Comparison of ENCODE assay signal across 28 cellular contexts in genomic region chr11:701741-702513, GRCh38. TPM values are rescaled to one million over a fixed set of nuclear protein-coding genes. Genes with fewer than 3 reads are reported as not detected.
DNase-seq lines count a peak whose midpoint lies in the region; FAIRE-seq and TF ChIP-seq lines count a peak whose summit lies in the region.
"Had no signal": no experiment of that assay in that cellular context is flagged by ENCODE, and none has a peak within 500 bp of the region (broad histone marks: within the 10 kb centered on the region; RNA-seq: fewer than 3 reads in every experiment).

No MANE protein-coding gene starts in this region.

- WGBS in H1 (ENCODE audit: extremely low coverage in 1 of 2, insufficient coverage in 1 of 2, insufficient read length in 1 of 2, insufficient replicate concordance in 2 of 2, low coverage in 1 of 2, low lambda C conversion rate in 2 of 2, missing lambda C conversion rate in 1 of 2), 2 experiments, result 96% methylated on average over 22 of the region's 23 CpGs; no CpG with 5 or more reads in 1 of the 2 experiments
- 97 to 100% methylated on average over 1 to 13 of the region's 23 CpGs for WGBS in transverse colon (ENCODE audit: low coverage in 1 of 2), 2 donors
- WGBS in endodermal cell (ENCODE audit: insufficient coverage in 1 of 2, insufficient read length in 1 of 2), 2 experiments, result 93 to 97% methylated on average over 15 to 23 of the region's 23 CpGs

- H3K4me3 Mint-ChIP-seq in MCF 10A (ENCODE audit: unreplicated experiment) (no peak overlapping the region), osteocyte (ENCODE audit: unreplicated experiment) (no peak overlapping the region), endodermal cell (no peak overlapping the region)
- H3K4me3 Mint-ChIP-seq: activated CD8-positive, alpha-beta T cell treated with anti-CD3 and anti-CD28 coated beads for 36 hours; activated T-helper 17 cell treated with anti-CD3 and anti-CD28 coated beads, Interleukin-2, amount 50 U/mL, for 72 hours; dendritic cell treated with granulocyte-macrophage colony-stimulating factor and Interleukin-4, amounts not matched to agents 40 ng/mL and 50 ng/mL, for 4 days; naive B cell had no signal

- H2BK5ac ChIP-seq in H1 (ENCODE audit: low read depth, low read length), result no peak overlapping the region

- no peak overlapping the region for H4K5ac ChIP-seq in H1 (ENCODE audit: insufficient read length, low read depth, low read length)

- H3K79me2 ChIP-seq in H1 (ENCODE audit: control insufficient read depth in 1 of 2, insufficient read depth in 2 of 2, low read length in 2 of 2), result no peaks in the 10 kb centered on the region

- peaks cover 10 to 33% of the 10 kb centered on the region in 2 donors for H3K4me1 ChIP-seq in breast epithelium
- H3K4me1 ChIP-seq in H1 (replicated peaks in 1 of 4; ENCODE audit: control insufficient read depth in 3 of 4, insufficient read depth in 4 of 4, low read length in 3 of 4), result peaks cover 0 to 24% (median 20%) of the 10 kb centered on the region in 4 experiments; a peak in 6 of 7 replicates
- peaks cover 22 to 59% (median 48%) of the 10 kb centered on the region in 4 donors for H3K4me1 ChIP-seq in transverse colon
- no peaks in the 10 kb centered on the region for H3K4me1 ChIP-seq in endodermal cell (ENCODE audit: control insufficient read depth, insufficient read depth, low read length)

- CTCF ChIA-PET in MCF 10A (lab: Yijun Ruan, JAX) (interaction anchor here (1.5 to 1.9 kb wide), 2 partner anchors 22 to 24 kb away, joined by 5 read pairs; no protein-coding TSS in a partner anchor), H1 (lab: Charles Lee; ENCODE audit: partially characterized antibody) (interaction anchor here (0.7 to 1.3 kb wide), 7 partner anchors 18 to 147 kb away, joined by 3 to 4 read pairs (median 3); no protein-coding TSS in a partner anchor)

- no peak overlapping the region for H3K23ac ChIP-seq in H1 (ENCODE audit: insufficient read length)

- H3K56ac ChIP-seq in H1 (replicated peaks; ENCODE audit: insufficient read length, low read depth, low read length), result no peak overlapping the region

- H3K4me1 Mint-ChIP-seq in MCF 10A (ENCODE audit: insufficient read depth, unreplicated experiment) (peaks cover 25% of the 10 kb centered on the region), osteocyte (ENCODE audit: unreplicated experiment) (peaks cover 55% of the 10 kb centered on the region), endodermal cell (peaks cover 9% of the 10 kb centered on the region)

- no peak overlapping the region for H4K8ac ChIP-seq in H1 (ENCODE audit: extremely low read depth, insufficient read depth, low read length)

- no peak overlapping the region for H4K91ac ChIP-seq in H1 (replicated peaks; ENCODE audit: insufficient read length, low read length)

- TF ChIP-seq CTCF in breast epithelium (IDR thresholded peaks at IDR 0.05) (no peak), MCF 10A (IDR thresholded peaks at IDR 0.05; ENCODE audit: unreplicated experiment) (no peak), H1 (IDR thresholded peaks at IDR 0.05; ENCODE audit: control extremely low read depth in 1 of 3, insufficient read depth in 1 of 3, low read depth in 1 of 3, low read length in 3 of 3) (no peak), osteocyte (IDR thresholded peaks at IDR 0.05) (no peak), transverse colon (IDR thresholded peaks at IDR 0.05) (no peak), endodermal cell (conservative IDR thresholded peaks at IDR 0.05) (no peak)

- no peak overlapping the region for H2BK120ac ChIP-seq in H1 (replicated peaks; ENCODE audit: low read depth, low read length)

- intact Hi-C loops in breast epithelium (cut with DNase I; ENCODE audit: low total_unique reads) (no loop called here), MCF 10A (cut with micrococcal nuclease) (no loop called here), transverse colon (cut with DNase I; ENCODE audit: low total_unique reads) (no loop called here)

- no peak overlapping the region for H3K4ac ChIP-seq in H1 (replicated peaks; ENCODE audit: insufficient read length, low read depth, low read length)

- no peak overlapping the region for H3K18ac ChIP-seq in H1 (ENCODE audit: extremely low read depth, low read length)

- H3K4me3 ChIP-seq in breast epithelium (no peak overlapping the region), H1 (ENCODE audit: extremely low read depth in 1 of 4, insufficient read depth in 2 of 4, low read depth in 3 of 4, low read length in 4 of 4) (no peak overlapping the region), transverse colon (no peak overlapping the region), endodermal cell (ENCODE audit: low read length) (no peak overlapping the region)
- H3K4me3 ChIP-seq: cardiac muscle cell, SJCRH30, vagina had no signal

- H3K14ac ChIP-seq in H1 (ENCODE audit: insufficient read length), result no peak overlapping the region

- BruUV-seq in MCF 10A (replicated peaks; lab: Mats Ljungman, UMichigan), result no TSS peak

- H2AFZ ChIP-seq in H1 (ENCODE audit: low read length), result no peak overlapping the region

- H3K27me3 Mint-ChIP-seq in MCF 10A (ENCODE audit: insufficient read depth, unreplicated experiment), result no peaks in the 10 kb centered on the region
- H3K27me3 Mint-ChIP-seq in osteocyte (ENCODE audit: unreplicated experiment), result no peaks in the 10 kb centered on the region
- H3K27me3 Mint-ChIP-seq in endodermal cell (ENCODE audit: insufficient read depth), result no peaks in the 10 kb centered on the region
- H3K27me3 Mint-ChIP-seq: activated T-helper 17 cell treated with anti-CD3 and anti-CD28 coated beads, Interleukin-2, amount 50 U/mL, for 72 hours; CD8-positive, alpha-beta memory T cell had no signal

- H3K36me3 ChIP-seq in breast epithelium (no peaks in the 10 kb centered on the region), H1 (ENCODE audit: control insufficient read depth in 2 of 4, insufficient read depth in 4 of 4, low read length in 3 of 4) (no peaks in the 10 kb centered on the region), transverse colon (peaks cover 0 to 8% (median 0%) of the 10 kb centered on the region in 4 donors), endodermal cell (ENCODE audit: control insufficient read depth, insufficient read depth, low read length) (no peaks in the 10 kb centered on the region)
- H3K36me3 ChIP-seq: cardiac muscle cell, SJCRH30 had no signal

- in situ Hi-C loops in transverse colon (cut with MboI; ENCODE audit: low pct_ligation_motif_present in 1 of 4, low pct_unique_long_range_greater_than_20kb in 1 of 4, low sequenced_read_pairs in 3 of 4), result no loop called here

- peaks cover 1 to 4% of the 10 kb centered on the region in 2 experiments for H4K20me1 ChIP-seq in H1 (replicated peaks in 1 of 2; ENCODE audit: control insufficient read depth in 1 of 2, insufficient read depth in 2 of 2, low read length in 2 of 2)

- H3K36me3 Mint-ChIP-seq in MCF 10A (ENCODE audit: insufficient read depth, unreplicated experiment), result peaks cover 36% of the 10 kb centered on the region
- H3K36me3 Mint-ChIP-seq in osteocyte (ENCODE audit: unreplicated experiment), result peaks cover 11% of the 10 kb centered on the region
- peaks cover 17% of the 10 kb centered on the region for H3K36me3 Mint-ChIP-seq in endodermal cell (ENCODE audit: low read depth)
- H3K36me3 Mint-ChIP-seq: activated naive CD4-positive, alpha-beta T cell treated with anti-CD3 and anti-CD28 coated beads, Interleukin-2, amount 50 U/mL, for 72 hours; immature natural killer cell; naive B cell had no signal

- TF ChIP-seq POLR2A in breast epithelium (IDR thresholded peaks at IDR 0.05) (no peak), H1 (IDR thresholded peaks at IDR 0.05; ENCODE audit: control extremely low read depth in 1 of 2, low read depth in 2 of 2, low read length in 2 of 2) (no peak), transverse colon (IDR thresholded peaks at IDR 0.05) (no peak)

- H3K27me3 ChIP-seq in breast epithelium (no peaks in the 10 kb centered on the region), H1 (replicated peaks in 1 of 4; ENCODE audit: control insufficient read depth in 3 of 4, extremely low read depth in 1 of 4, insufficient read depth in 3 of 4, low read length in 3 of 4) (no peaks in the 10 kb centered on the region), transverse colon (peaks cover 10% of the 10 kb centered on the region), endodermal cell (ENCODE audit: control insufficient read depth, insufficient read depth, low read length, poor library complexity, severe bottlenecking) (no peaks in the 10 kb centered on the region)
- H3K27me3 ChIP-seq: SJCRH30, vagina had no signal

- POLR2A ChIA-PET in MCF 10A (lab: Yijun Ruan, JAX) (interaction anchor here (0.6 to 5.4 kb wide), 5 partner anchors 14 to 135 kb away, joined by 3 to 57 read pairs (median 3); no protein-coding TSS in a partner anchor), H1 (lab: Charles Lee; ENCODE audit: partially characterized antibody) (interaction anchor here (1.0 to 2.0 kb wide), 3 partner anchors 18 to 47 kb away, joined by 3 to 5 read pairs (median 4); no protein-coding TSS in a partner anchor)

- no peaks in the 10 kb centered on the region for H3K79me1 ChIP-seq in H1 (ENCODE audit: low read depth, low read length)

- H3K9me3 ChIP-seq in breast epithelium, result no peaks in the 10 kb centered on the region
- H3K9me3 ChIP-seq in H1 (ENCODE audit: insufficient read depth in 2 of 2, low read depth in 1 of 2, low read length in 1 of 2), result no peaks in the 10 kb centered on the region
- no peaks in the 10 kb centered on the region for H3K9me3 ChIP-seq in transverse colon
- no peaks in the 10 kb centered on the region for H3K9me3 ChIP-seq in endodermal cell (ENCODE audit: control insufficient read depth, low read length)
- H3K9me3 ChIP-seq: SJCRH30, vagina had no signal

- no peak overlapping the region for H3K4me2 ChIP-seq in H1 (ENCODE audit: insufficient read depth in 1 of 2, low read depth in 2 of 2, low read length in 2 of 2)

- no peak overlapping the region for H3K27ac Mint-ChIP-seq in MCF 10A (ENCODE audit: low read depth, unreplicated experiment)
- peak overlapping the region; percentile 41 for H3K27ac Mint-ChIP-seq in osteocyte (ENCODE audit: unreplicated experiment)
- H3K27ac Mint-ChIP-seq in endodermal cell, result no peak overlapping the region
- H3K27ac Mint-ChIP-seq: activated CD8-positive, alpha-beta T cell treated with anti-CD3 and anti-CD28 coated beads for 36 hours; activated naive CD4-positive, alpha-beta T cell treated with anti-CD3 and anti-CD28 coated beads, Interleukin-2, amount 50 U/mL, for 72 hours; activated T-helper 17 cell treated with anti-CD3 and anti-CD28 coated beads, Interleukin-2, amount 50 U/mL, for 72 hours; naive B cell had no signal

- no peak overlapping the region for H2BK20ac ChIP-seq in H1 (ENCODE audit: low read length)

- no peak overlapping the region for H2BK15ac ChIP-seq in H1 (ENCODE audit: low read length)

- 0 out of 2 replicates have a peak overlapping the region, but pooled peaks have one; percentile 3 for H2BK12ac ChIP-seq in H1 (ENCODE audit: low read depth, low read length)

- no peak overlapping the region for H2AK5ac ChIP-seq in H1 (ENCODE audit: low read depth, low read length)

- peaks cover 8% of the 10 kb centered on the region; the same call in 1 of the 2 replicates for H3K23me2 ChIP-seq in H1 (ENCODE audit: low read depth, low read length)

- FAIRE-seq in H1 (lab: Jason Lieb, UNC), result no peak
- FAIRE-seq: endometrium, H54 had no signal

- H3K27ac ChIP-seq in breast epithelium (peak overlapping the region; percentile 60 to 96), H1 (ENCODE audit: low read depth, low read length) (no peak overlapping the region), transverse colon (peak overlapping the region in 3 of 4 donors; percentile 92 to 94 (median 93)), endodermal cell (ENCODE audit: low read depth, low read length) (no peak overlapping the region)
- H3K27ac ChIP-seq: cardiac muscle cell, SJCRH30 had no signal

- TF ChIP-seq RAD21 in H1 (IDR thresholded peaks at IDR 0.05 in 1 of 2, conservative IDR thresholded peaks at IDR 0.05 in 1 of 2; ENCODE audit: low read depth in 2 of 2, low read length in 2 of 2), result no peak

- DNase-seq in breast epithelium (ENCODE audit: low spot score in 2 of 2) (no peak), MCF 10A (ENCODE audit: unreplicated experiment) (no peak), H1 (ENCODE audit: low read depth in 1 of 2, low spot score in 2 of 2) (no peak), osteocyte (ENCODE audit: extremely low spot score, unreplicated experiment) (no peak), transverse colon (no peak), NCI-H2171 treated with DMSO at 0.1 percent for 48 hours (lab: John Stamatoyannopoulos, UW) (no peak), endodermal cell (no peak), NCI-H526 (lab: John Stamatoyannopoulos, UW) (no peak)
- DNase-seq: 8988T; activated CD8-positive, alpha-beta T cell treated with anti-CD3 and anti-CD28 coated beads for 36 hours; CD8-positive, alpha-beta memory T cell; DMS153; IMR-90; naive B cell; NCI-H1092 treated with DMSO at 0.1 percent for 48 hours; NCI-H187 treated with DMSO at 0.1 percent for 48 hours; NCI-H526 treated with DMSO at 0.1 percent for 48 hours; SJCRH30; stimulated activated CD4-positive, alpha-beta T cell treated with anti-CD3 and anti-CD28 coated beads, Interleukin-2, amount 100 ng/mL, for 48 hours; T-helper 1 cell had no signal

- H3K9ac ChIP-seq in H1 (replicated peaks in 1 of 4; ENCODE audit: extremely low read depth in 1 of 4, low read depth in 3 of 4, low read length in 3 of 4) (no peak overlapping the region; a peak in 1 of 7 replicates), endodermal cell (ENCODE audit: extremely low read depth, low read length, poor library complexity, severe bottlenecking) (no peak overlapping the region)

- no peaks in the 10 kb centered on the region for H3K9me3 Mint-ChIP-seq in MCF 10A (ENCODE audit: unreplicated experiment)
- no peaks in the 10 kb centered on the region for H3K9me3 Mint-ChIP-seq in osteocyte (ENCODE audit: unreplicated experiment)
- H3K9me3 Mint-ChIP-seq in endodermal cell, result no peaks in the 10 kb centered on the region
- H3K9me3 Mint-ChIP-seq: activated CD8-positive, alpha-beta T cell treated with anti-CD3 and anti-CD28 coated beads for 36 hours; activated naive CD4-positive, alpha-beta T cell treated with anti-CD3 and anti-CD28 coated beads, Interleukin-2, amount 50 U/mL, for 72 hours; activated T-helper 17 cell treated with anti-CD3 and anti-CD28 coated beads, Interleukin-2, amount 50 U/mL, for 72 hours; CD8-positive, alpha-beta memory T cell; dendritic cell treated with granulocyte-macrophage colony-stimulating factor and Interleukin-4, amounts not matched to agents 40 ng/mL and 50 ng/mL, for 4 days; immature natural killer cell; naive B cell had no signal

- TF ChIP-seq EP300 in H1 (IDR thresholded peaks at IDR 0.05; ENCODE audit: borderline replicate concordance in 1 of 2, low read depth in 2 of 2, low read length in 2 of 2) (no peak), transverse colon (IDR thresholded peaks at IDR 0.05; ENCODE audit: low read depth) (no peak)

RNA-seq across cellular contexts. Expression of gene EPS8L2, which starts 4.1 kb away (rescaled TPM):
- total RNA-seq in breast epithelium, result 100 to 1,000 TPM in 2 of 3 donors, 1 to 10 TPM in 1; 6.1 to 151 (median 115) TPM
- 109 and 119 TPM in 2 replicates for total RNA-seq in MCF 10A (2022)
- total RNA-seq in H1 (2021; fragmentation: NEBNext Ultra II Directional; extraction: Animal tissue kit (Norgen Biotek cat#: 25700)), result 38.5 and 44.3 TPM in 2 replicates
- 57.0 and 65.3 TPM in 2 replicates for polyA plus RNA-seq in H1 (2011; rRNA removed)
- polyA plus RNA-seq in H1 (2011; cell fraction: cytosol; rRNA removed), result 62.3 TPM
- polyA plus RNA-seq in H1 (2011; cell fraction: nucleus; rRNA removed), result 176 TPM
- polyA plus RNA-seq in H1 (2012, experiment 1 of 2), result 53.1 to 74.7 TPM (median 60.2 TPM) in 4 replicates
- 39.4 TPM for polyA plus RNA-seq in H1 (2012, experiment 2 of 2)
- 35.7 TPM for polyA plus RNA-seq in H1 (2013, experiment 1 of 2)
- polyA plus RNA-seq in H1 (2013, experiment 2 of 2), result 35.5 TPM
- polyA minus RNA-seq in H1 (2011; rRNA and poly(A)+ RNA removed), result 16.3 and 16.5 TPM in 2 replicates
- polyA minus RNA-seq in H1 (2011; cell fraction: cytosol; rRNA and poly(A)+ RNA removed), result 23.9 TPM
- polyA minus RNA-seq in H1 (2011; cell fraction: nucleus; rRNA and poly(A)+ RNA removed), result 34.5 TPM
- total RNA-seq in osteocyte, result 32.4 and 39.3 TPM in 2 replicates
- 1,000 to 10,000 TPM in 1 of 4 donors, 100 to 1,000 TPM in 3; 257 to 1,130 (median 322) TPM for total RNA-seq in transverse colon
- total RNA-seq in endodermal cell, result 10 to 100 TPM; 26.2 to 28.0 TPM
- polyA plus RNA-seq in endodermal cell (2013, experiment 1 of 2), result 8.5 TPM
- polyA plus RNA-seq in endodermal cell (2013, experiment 2 of 2), result 7.3 TPM

RNA-seq across cellular contexts. Expression of gene TMEM80, which starts 6.3 kb away (rescaled TPM):
- 10 to 100 TPM; 25.9 to 51.8 (median 29.1) TPM for total RNA-seq in breast epithelium
- 12.2 and 12.8 TPM in 2 replicates for total RNA-seq in MCF 10A (2022)
- 7.3 and 8.0 TPM in 2 replicates for total RNA-seq in H1 (2021; fragmentation: NEBNext Ultra II Directional; extraction: Animal tissue kit (Norgen Biotek cat#: 25700))
- polyA plus RNA-seq in H1 (2011; rRNA removed), result 16.3 and 21.4 TPM in 2 replicates
- polyA plus RNA-seq in H1 (2011; cell fraction: cytosol; rRNA removed), result 24.0 TPM
- polyA plus RNA-seq in H1 (2011; cell fraction: nucleus; rRNA removed), result 32.5 TPM
- polyA plus RNA-seq in H1 (2012, experiment 1 of 2), result 12.5 to 17.4 TPM (median 13.9 TPM) in 4 replicates
- polyA plus RNA-seq in H1 (2012, experiment 2 of 2), result 12.3 TPM
- polyA plus RNA-seq in H1 (2013, experiment 1 of 2), result 12.2 TPM
- polyA plus RNA-seq in H1 (2013, experiment 2 of 2), result 11.8 TPM
- 5.8 and 7.8 TPM in 2 replicates for polyA minus RNA-seq in H1 (2011; rRNA and poly(A)+ RNA removed)
- polyA minus RNA-seq in H1 (2011; cell fraction: cytosol; rRNA and poly(A)+ RNA removed), result 3.7 TPM
- polyA minus RNA-seq in H1 (2011; cell fraction: nucleus; rRNA and poly(A)+ RNA removed), result 10.1 TPM
- 43.9 and 45.2 TPM in 2 replicates for total RNA-seq in osteocyte
- total RNA-seq in transverse colon, result 100 to 1,000 TPM in 1 of 4 donors, 10 to 100 TPM in 3; 19.3 to 121 (median 41.8) TPM
- 10 to 100 TPM; 13.2 to 19.1 TPM for total RNA-seq in endodermal cell
- polyA plus RNA-seq in endodermal cell (2013, experiment 1 of 2), result 27.8 TPM
- polyA plus RNA-seq in endodermal cell (2013, experiment 2 of 2), result 25.8 TPM

RNA-seq across cellular contexts. Expression of gene DEAF1, which starts 6.9 kb away (rescaled TPM):
- total RNA-seq in breast epithelium (10 to 100 TPM; 25.3 to 42.6 (median 39.8) TPM), MCF 10A (2022) (46.8 and 54.1 TPM in 2 replicates), osteocyte (113 and 121 TPM in 2 replicates), transverse colon (10 to 100 TPM; 24.4 to 84.5 (median 34.0) TPM), endodermal cell (10 to 100 TPM; 44.1 to 51.9 TPM)
- 53.7 and 58.4 TPM in 2 replicates for total RNA-seq in H1 (2021; fragmentation: NEBNext Ultra II Directional; extraction: Animal tissue kit (Norgen Biotek cat#: 25700))
- 47.3 and 64.7 TPM in 2 replicates for polyA plus RNA-seq in H1 (2011; rRNA removed)
- polyA plus RNA-seq in H1 (2011; cell fraction: cytosol; rRNA removed), result 56.1 TPM
- polyA plus RNA-seq in H1 (2011; cell fraction: nucleus; rRNA removed), result 53.5 TPM
- 30.0 to 53.4 TPM (median 44.3 TPM) in 4 replicates for polyA plus RNA-seq in H1 (2012, experiment 1 of 2)
- polyA plus RNA-seq in H1 (2012, experiment 2 of 2), result 49.0 TPM
- 21.9 TPM for polyA plus RNA-seq in H1 (2013, experiment 1 of 2)
- polyA plus RNA-seq in H1 (2013, experiment 2 of 2), result 22.9 TPM
- 24.3 and 26.2 TPM in 2 replicates for polyA minus RNA-seq in H1 (2011; rRNA and poly(A)+ RNA removed)
- polyA minus RNA-seq in H1 (2011; cell fraction: cytosol; rRNA and poly(A)+ RNA removed), result 30.0 TPM
- polyA minus RNA-seq in H1 (2011; cell fraction: nucleus; rRNA and poly(A)+ RNA removed), result 31.6 TPM
- polyA plus RNA-seq in endodermal cell (2013, experiment 1 of 2), result 53.7 TPM
- polyA plus RNA-seq in endodermal cell (2013, experiment 2 of 2), result 48.4 TPM

RNA-seq across cellular contexts. Expression of gene TALDO1, which starts 45.3 kb away (rescaled TPM):
- total RNA-seq in breast epithelium (100 to 1,000 TPM; 137 to 239 (median 141) TPM), MCF 10A (2022) (93.8 and 137 TPM in 2 replicates), osteocyte (156 and 171 TPM in 2 replicates), transverse colon (100 to 1,000 TPM; 124 to 164 (median 141) TPM), endodermal cell (100 to 1,000 TPM; 177 to 221 TPM)
- 302 and 308 TPM in 2 replicates for total RNA-seq in H1 (2021; fragmentation: NEBNext Ultra II Directional; extraction: Animal tissue kit (Norgen Biotek cat#: 25700))
- polyA plus RNA-seq in H1 (2011; rRNA removed), result 265 and 293 TPM in 2 replicates
- 348 TPM for polyA plus RNA-seq in H1 (2011; cell fraction: cytosol; rRNA removed)
- 319 TPM for polyA plus RNA-seq in H1 (2011; cell fraction: nucleus; rRNA removed)
- 296 to 332 TPM (median 325 TPM) in 4 replicates for polyA plus RNA-seq in H1 (2012, experiment 1 of 2)
- polyA plus RNA-seq in H1 (2012, experiment 2 of 2), result 421 TPM
- polyA plus RNA-seq in H1 (2013, experiment 1 of 2), result 240 TPM
- polyA plus RNA-seq in H1 (2013, experiment 2 of 2), result 235 TPM
- 114 and 141 TPM in 2 replicates for polyA minus RNA-seq in H1 (2011; rRNA and poly(A)+ RNA removed)
- polyA minus RNA-seq in H1 (2011; cell fraction: cytosol; rRNA and poly(A)+ RNA removed), result 161 TPM
- polyA minus RNA-seq in H1 (2011; cell fraction: nucleus; rRNA and poly(A)+ RNA removed), result 71.4 TPM
- 123 TPM for polyA plus RNA-seq in endodermal cell (2013, experiment 1 of 2)
- polyA plus RNA-seq in endodermal cell (2013, experiment 2 of 2), result 112 TPM

Comparison
In these comparisons a context has a peak if more than half of its experiments do, and no peak if none do; other contexts are left out.
1. H3K27ac ChIP-seq: peak in breast epithelium (2 of 2) and transverse colon (3 of 4); none in H1 (single experiment) and endodermal cell (single experiment).